In the genomic region with DNA sequence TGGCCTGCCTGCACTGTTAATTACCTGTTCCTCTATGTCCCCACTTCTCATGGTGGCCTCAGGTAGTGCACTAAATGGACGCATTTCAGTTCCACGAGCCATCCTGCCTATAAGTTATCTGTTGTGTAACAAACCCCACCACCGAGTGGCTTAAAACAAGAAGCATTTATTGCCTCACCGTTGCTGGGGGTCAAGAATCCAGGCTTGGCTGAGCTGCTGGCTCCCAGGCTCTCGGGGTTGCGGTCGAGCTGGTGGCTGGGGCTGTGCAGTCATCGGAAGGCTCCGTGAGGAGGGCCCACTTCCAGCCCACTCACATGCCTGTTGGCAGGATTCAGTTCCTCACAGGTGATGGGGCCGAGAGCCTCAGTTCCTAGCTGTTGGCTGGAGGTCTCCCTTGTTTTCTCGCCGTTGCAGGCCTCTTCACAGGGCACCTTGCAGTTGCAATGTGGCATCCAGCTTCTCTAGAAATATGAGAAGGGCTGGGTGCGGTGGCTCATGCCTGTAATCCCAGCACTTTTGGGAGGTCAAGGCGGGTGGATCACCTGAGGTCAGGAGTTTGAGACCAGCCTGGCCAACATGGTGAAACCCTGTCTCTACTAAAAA, we compare ENCODE assay signal across 23 cellular contexts.
DNase-seq lines count a peak whose midpoint lies in the region; ATAC-seq and TF ChIP-seq lines count a peak whose summit lies in the region.
"Had no signal": no experiment of that assay in that cellular context is flagged by ENCODE, and none has a peak within 500 bp of the region (broad histone marks: within the 10 kb centered on the region; RNA-seq: fewer than 3 reads in every experiment).

No MANE protein-coding gene starts in this region.

- no peak for TF ChIP-seq CTCF in KMS-11 (conservative IDR thresholded peaks at IDR 0.05; ENCODE audit: low read depth, low read length)

- H3K9me3 Mint-ChIP-seq in memory B cell: peaks cover 5% of the 10 kb centered on the region
- H3K9me3 Mint-ChIP-seq: activated T-helper 17 cell treated with anti-CD3 and anti-CD28 coated beads, Interleukin-2, amount 50 U/mL, for 72 hours had no signal

- H3K4me3 Mint-ChIP-seq in memory B cell: peak overlapping the region; percentile 79
- H3K4me3 Mint-ChIP-seq: activated CD4-positive, alpha-beta memory T cell treated with anti-CD3 and anti-CD28 coated beads for 36 hours; activated naive CD8-positive, alpha-beta T cell treated with anti-CD3 and anti-CD28 coated beads for 36 hours; activated T-helper 17 cell treated with anti-CD3 and anti-CD28 coated beads, Interleukin-2, amount 50 U/mL, for 72 hours had no signal

- H3K4me1 Mint-ChIP-seq in memory B cell: peaks cover 16% of the 10 kb centered on the region

- no peak overlapping the region for H2AFZ ChIP-seq in KMS-11 (ENCODE audit: low read depth)
- H2AFZ ChIP-seq: parathyroid adenoma had no signal

- H3K9me3 ChIP-seq in BLaER1: peaks cover 5% of the 10 kb centered on the region; the same call in 1 of the 2 replicates
- H3K9me3 ChIP-seq: lower lobe of right lung, upper lobe of left lung had no signal

- peak; percentile 31 for DNase-seq in SIG-M5 (lab: John Stamatoyannopoulos, UW)
- DNase-seq in memory B cell (ENCODE audit: low spot score in 2 of 2): no peak
- DNase-seq in HPDE6-E6E7 (ENCODE audit: extremely low spot score): no peak
- DNase-seq in GF-D8 (lab: John Stamatoyannopoulos, UW): no peak
- DNase-seq: activated CD4-positive, alpha-beta memory T cell treated with anti-CD3 and anti-CD28 coated beads for 36 hours; activated CD8-positive, alpha-beta memory T cell treated with anti-CD3 and anti-CD28 coated beads, Interleukin-2, amount 50 U/mL, for 48 hours; activated naive CD8-positive, alpha-beta T cell treated with anti-CD3 and anti-CD28 coated beads for 36 hours; AML-193; dorsolateral prefrontal cortex; HCEC 1CT; lower lobe of right lung; NCI-H1694 treated with DMSO at 0.1 percent for 48 hours; NCI-H2171; NCI-H524; stimulated activated CD8-positive, alpha-beta memory T cell treated with anti-CD3 and anti-CD28 coated beads, Interleukin-4, amount 100 ng/mL, for 48 hours; T-helper 9 cell; upper lobe of left lung had no signal

- H3K9ac ChIP-seq in BLaER1 (no peak overlapping the region), KMS-11 (no peak overlapping the region)
- H3K9ac ChIP-seq: parathyroid adenoma had no signal

- H3K36me3 ChIP-seq in BLaER1 (peaks cover 25% of the 10 kb centered on the region), KMS-11 (ENCODE audit: insufficient read depth) (no peaks in the 10 kb centered on the region)

- H4K20me1 ChIP-seq in BLaER1 (peaks cover 26% of the 10 kb centered on the region; the same call in 1 of the 2 replicates), KMS-11 (ENCODE audit: insufficient read depth) (no peaks in the 10 kb centered on the region)

- ATAC-seq in memory B cell (ENCODE audit: low read depth) (no peak), GM18517 (IDR thresholded peaks at IDR 0.05; ENCODE audit: unreplicated experiment) (no peak), HG02981 (IDR thresholded peaks at IDR 0.05; ENCODE audit: unreplicated experiment) (no peak)
- ATAC-seq: activated T-helper 17 cell treated with anti-CD3 and anti-CD28 coated beads, Interleukin-2, amount 50 U/mL, for 72 hours; lower lobe of right lung had no signal

- H3K4me2 ChIP-seq in BLaER1 (peak overlapping the region; percentile 63), KMS-11 (peak overlapping the region; percentile 53; the same call in 1 of the 2 replicates)

- peaks cover 33% of the 10 kb centered on the region for H3K4me1 ChIP-seq in BLaER1
- peaks cover 51% of the 10 kb centered on the region for H3K4me1 ChIP-seq in KMS-11 (ENCODE audit: low read depth, poor library complexity, severe bottlenecking)
- H3K4me1 ChIP-seq: lower lobe of right lung, parathyroid adenoma had no signal

- H3K27me3 ChIP-seq in BLaER1: no peaks in the 10 kb centered on the region; the same call in 1 of the 2 replicates
- no peaks in the 10 kb centered on the region for H3K27me3 ChIP-seq in KMS-11 (ENCODE audit: insufficient read depth, low read depth)
- H3K27me3 ChIP-seq: dorsolateral prefrontal cortex, upper lobe of left lung had no signal

- H3K79me2 ChIP-seq in KMS-11 (ENCODE audit: insufficient read depth, low read depth): no peaks in the 10 kb centered on the region
- H3K79me2 ChIP-seq: parathyroid adenoma had no signal

- H3K4me3 ChIP-seq in BLaER1: no peak overlapping the region
- no peak overlapping the region for H3K4me3 ChIP-seq in KMS-11 (IDR thresholded peaks at IDR 0.05; ENCODE audit: insufficient read depth, low read depth, low read length)
- H3K4me3 ChIP-seq: dorsolateral prefrontal cortex, lower lobe of right lung, upper lobe of left lung had no signal

- H3K27me3 Mint-ChIP-seq in memory B cell: no peaks in the 10 kb centered on the region
- H3K27me3 Mint-ChIP-seq: activated CD4-positive, alpha-beta memory T cell treated with anti-CD3 and anti-CD28 coated beads for 36 hours; activated T-helper 17 cell treated with anti-CD3 and anti-CD28 coated beads, Interleukin-2, amount 50 U/mL, for 72 hours had no signal

- H3K36me3 Mint-ChIP-seq in memory B cell: peaks cover 9% of the 10 kb centered on the region

- peak overlapping the region; percentile 86 for H3K27ac Mint-ChIP-seq in memory B cell
- H3K27ac Mint-ChIP-seq: activated CD4-positive, alpha-beta memory T cell treated with anti-CD3 and anti-CD28 coated beads for 36 hours; activated naive CD8-positive, alpha-beta T cell treated with anti-CD3 and anti-CD28 coated beads for 36 hours; activated T-helper 17 cell treated with anti-CD3 and anti-CD28 coated beads, Interleukin-2, amount 50 U/mL, for 72 hours had no signal

- H3K27ac ChIP-seq in BLaER1 (no peak overlapping the region), KMS-11 (peak overlapping the region; percentile 48; the same call in 1 of the 2 replicates)
- H3K27ac ChIP-seq: dorsolateral prefrontal cortex, lower lobe of right lung, parathyroid adenoma, upper lobe of left lung had no signal
